ENCODE assay signal across 28 cellular contexts in the genomic region with DNA sequence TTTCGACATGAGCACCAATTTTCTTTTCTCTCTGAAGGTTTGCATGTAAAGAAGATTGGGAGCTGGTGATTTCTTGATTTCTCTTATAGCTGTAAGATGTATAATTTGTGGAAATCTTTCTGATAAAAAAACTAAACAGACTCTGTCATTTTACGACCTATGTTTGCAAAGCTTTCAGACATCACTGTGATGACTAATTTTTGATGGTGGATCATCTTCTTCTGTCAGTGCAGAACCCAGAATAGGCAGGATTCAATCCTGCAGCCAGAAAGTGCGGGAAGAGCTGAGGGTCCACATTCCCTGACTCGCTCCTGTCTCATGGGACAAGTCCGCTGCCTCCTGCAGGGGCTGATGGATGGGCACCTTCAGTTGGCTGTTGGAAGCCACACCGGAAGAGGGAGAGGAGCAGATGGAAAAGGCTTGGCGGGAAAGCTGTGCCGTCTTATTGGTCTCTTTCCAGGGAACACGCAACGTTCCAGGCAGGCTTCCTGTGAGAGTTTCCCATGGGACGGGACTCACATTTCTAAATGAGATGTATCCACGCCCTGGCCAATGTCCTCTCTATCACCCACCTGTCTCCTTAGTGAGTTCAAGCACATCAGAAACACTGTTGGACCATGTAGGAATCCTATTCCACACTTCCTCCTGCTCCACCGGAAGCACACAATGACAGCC.
DNase-seq lines count a peak whose midpoint lies in the region; ATAC-seq and TF ChIP-seq lines count a peak whose summit lies in the region.
"Had no signal": no experiment of that assay in that cellular context is flagged by ENCODE, and none has a peak within 500 bp of the region (broad histone marks: within the 10 kb centered on the region; RNA-seq: fewer than 3 reads in every experiment).

No MANE protein-coding gene starts in this region.

- peaks cover 20% of the 10 kb centered on the region for H3K4me1 Mint-ChIP-seq in Caco-2 (ENCODE audit: low read depth, unreplicated experiment)
- H3K4me1 Mint-ChIP-seq: activated CD4-positive, alpha-beta T cell treated with anti-CD3 and anti-CD28 coated beads, Interleukin-2, amount 10 ng/mL, durations not matched to agents 24 days and 14 days; activated naive CD8-positive, alpha-beta T cell treated with anti-CD3 and anti-CD28 coated beads, Interleukin-2, amount 10 ng/mL, durations not matched to agents 7 days and 5 days had no signal

- H3K4me2 ChIP-seq in IMR-90 (ENCODE audit: low read depth, low read length) = no peak overlapping the region

- BruUV-seq in Caco-2 (replicated peaks; lab: Mats Ljungman, UMichigan) (no TSS peak), IMR-90 (replicated peaks; lab: Mats Ljungman, UMichigan) (no TSS peak)

- H3K27me3 ChIP-seq in Caco-2 (replicated peaks; ENCODE audit: control insufficient read depth, insufficient read depth, low read length) (no peaks in the 10 kb centered on the region), IMR-90 (ENCODE audit: control insufficient read depth, insufficient read depth, low read length) (no peaks in the 10 kb centered on the region), WERI-Rb-1 (ENCODE audit: insufficient read depth, low read depth, severe bottlenecking) (no peaks in the 10 kb centered on the region)
- H3K27me3 ChIP-seq: ascending aorta, neutrophil, sigmoid colon had no signal

- no peak overlapping the region for H3K9ac ChIP-seq in IMR-90 (ENCODE audit: low read depth, low read length)

- H3K4ac ChIP-seq in IMR-90 (ENCODE audit: low read depth, low read length) = 0 out of 2 replicates have a peak overlapping the region, but pooled peaks have one; percentile 8

- H3K56ac ChIP-seq in IMR-90 (ENCODE audit: extremely low read depth, insufficient read depth, low read length) = no peak overlapping the region

- H3K9me3 ChIP-seq in Caco-2 = peaks cover 4% of the 10 kb centered on the region; the same call in 1 of the 2 replicates
- peaks cover 2% of the 10 kb centered on the region for H3K9me3 ChIP-seq in IMR-90 (ENCODE audit: control insufficient read depth, insufficient read depth, low read length)
- H3K9me3 ChIP-seq in WERI-Rb-1 (ENCODE audit: severe bottlenecking) = no peaks in the 10 kb centered on the region
- H3K9me3 ChIP-seq: ascending aorta, neutrophil, sigmoid colon had no signal

- in situ Hi-C loops in IMR-90 (cut with MboI; ENCODE audit: low sequenced_read_pairs) = loop anchor here (10.0 kb wide), 2 partner anchors 159 to 399 kb away; no protein-coding TSS in a partner anchor

- H3K9me3 Mint-ChIP-seq in Caco-2 (ENCODE audit: unreplicated experiment) = peaks cover 25% of the 10 kb centered on the region
- H3K9me3 Mint-ChIP-seq: activated CD4-positive, alpha-beta T cell treated with anti-CD3 and anti-CD28 coated beads, Interleukin-2, amount 10 ng/mL, durations not matched to agents 24 days and 14 days; activated naive CD8-positive, alpha-beta T cell treated with anti-CD3 and anti-CD28 coated beads, Interleukin-2, amount 10 ng/mL, durations not matched to agents 7 days and 5 days; naive B cell had no signal

- no peaks in the 10 kb centered on the region for H4K20me1 ChIP-seq in IMR-90 (ENCODE audit: insufficient read depth, low read length)

- intact Hi-C loops in Caco-2 (cut with micrococcal nuclease; ENCODE audit: unreplicated experiment) (loop anchor here (1.0 kb wide), 2 partner anchors 8 to 113 kb away; no protein-coding TSS in a partner anchor), IMR-90 (cut with micrococcal nuclease) (no loop called here), left ventricle myocardium superior (cut with micrococcal nuclease) (no loop called here)

- H4K91ac ChIP-seq in IMR-90 (ENCODE audit: insufficient read depth, low read depth, low read length) = no peak overlapping the region

- H3K23ac ChIP-seq in IMR-90 (ENCODE audit: low read depth, low read length) = no peak overlapping the region

- peak overlapping the region; percentile 3; the same call in 1 of the 2 replicates for H2AK5ac ChIP-seq in IMR-90 (ENCODE audit: low read depth, low read length)

- H3K27ac Mint-ChIP-seq in Caco-2 (ENCODE audit: unreplicated experiment) = peak overlapping the region; percentile 5
- H3K27ac Mint-ChIP-seq: activated CD4-positive, alpha-beta T cell treated with anti-CD3 and anti-CD28 coated beads, Interleukin-2, amount 10 ng/mL, durations not matched to agents 24 days and 14 days; activated naive CD8-positive, alpha-beta T cell treated with anti-CD3 and anti-CD28 coated beads, Interleukin-2, amount 10 ng/mL, durations not matched to agents 7 days and 5 days; naive B cell; progenitor cell of endocrine pancreas; type B pancreatic cell had no signal

- peaks cover 30 to 73% of the 10 kb centered on the region in 2 experiments; a peak in 3 of 4 replicates for H3K79me1 ChIP-seq in IMR-90 (ENCODE audit: low read depth in 1 of 2, low read length in 2 of 2)

- no peak overlapping the region for H4K5ac ChIP-seq in IMR-90 (ENCODE audit: low read depth, low read length)

- TF ChIP-seq RAD21 in IMR-90 (IDR thresholded peaks at IDR 0.05; ENCODE audit: low read length) = no peak

- H3K27ac ChIP-seq in IMR-90 (ENCODE audit: insufficient read depth, low read length) = no peak overlapping the region
- H3K27ac ChIP-seq in WERI-Rb-1 = no peak overlapping the region
- H3K27ac ChIP-seq: ascending aorta, neutrophil, sigmoid colon had no signal

- H3K4me1 ChIP-seq in Caco-2 (peaks cover 19% of the 10 kb centered on the region), IMR-90 (ENCODE audit: control insufficient read depth, insufficient read depth, low read length) (peaks cover 18% of the 10 kb centered on the region)
- H3K4me1 ChIP-seq: ascending aorta had no signal

- no peak overlapping the region for H2BK120ac ChIP-seq in IMR-90 (ENCODE audit: low read depth, low read length)

- CTCF ChIA-PET in Caco-2 (lab: Charles Lee) = interaction anchor here (0.7 kb wide), 1 partner anchor 16 kb away, joined by 3 read pairs; no protein-coding TSS in a partner anchor
- CTCF ChIA-PET in IMR-90 (lab: Yijun Ruan, JAX) = no interaction called here
- CTCF ChIA-PET in HEK293T (lab: Yijun Ruan, JAX) = no interaction called here

- H3K4me3 Mint-ChIP-seq in Caco-2 (ENCODE audit: unreplicated experiment) = no peak overlapping the region
- H3K4me3 Mint-ChIP-seq: activated CD4-positive, alpha-beta T cell treated with anti-CD3 and anti-CD28 coated beads, Interleukin-2, amount 10 ng/mL, durations not matched to agents 24 days and 14 days; activated naive CD8-positive, alpha-beta T cell treated with anti-CD3 and anti-CD28 coated beads, Interleukin-2, amount 10 ng/mL, durations not matched to agents 7 days and 5 days; CD8-positive, alpha-beta memory T cell; naive B cell; type B pancreatic cell had no signal

- POLR2A ChIA-PET in Caco-2 (lab: Charles Lee) = no interaction called here
- POLR2A ChIA-PET in IMR-90 (lab: Charles Lee; ENCODE audit: unreplicated experiment) = no interaction called here
- POLR2A ChIA-PET in HEK293T (lab: Yijun Ruan, JAX) = no interaction called here

- no peak overlapping the region for H3K14ac ChIP-seq in IMR-90 (replicated peaks; ENCODE audit: low read depth, low read length)

- no peak for TF ChIP-seq CTCF in Caco-2 (IDR thresholded peaks at IDR 0.05; ENCODE audit: insufficient read depth in 1 of 2, low read depth in 1 of 2, low read length in 1 of 2, severe bottlenecking in 1 of 2, unreplicated experiment in 1 of 2)
- TF ChIP-seq CTCF in IMR-90 (conservative IDR thresholded peaks at IDR 0.05; ENCODE audit: low read depth, low read length) = no peak
- TF ChIP-seq CTCF in WERI-Rb-1 (IDR thresholded peaks at IDR 0.05; ENCODE audit: low read depth, low read length) = no peak

- no peak overlapping the region for H2BK5ac ChIP-seq in IMR-90 (ENCODE audit: low read depth, low read length, poor library complexity, severe bottlenecking)

- no peaks in the 10 kb centered on the region for H3K36me3 ChIP-seq in Caco-2 (ENCODE audit: control insufficient read depth, insufficient read depth, low read length)
- peaks cover 6% of the 10 kb centered on the region for H3K36me3 ChIP-seq in IMR-90 (ENCODE audit: control insufficient read depth, insufficient read depth, low read length)
- H3K36me3 ChIP-seq in WERI-Rb-1 = no peaks in the 10 kb centered on the region
- H3K36me3 ChIP-seq: ascending aorta, neutrophil, sigmoid colon had no signal

- H3K36me3 Mint-ChIP-seq in Caco-2 (ENCODE audit: insufficient read depth, unreplicated experiment) = peaks cover 12% of the 10 kb centered on the region
- H3K36me3 Mint-ChIP-seq: activated naive CD8-positive, alpha-beta T cell treated with anti-CD3 and anti-CD28 coated beads, Interleukin-2, amount 10 ng/mL, durations not matched to agents 7 days and 5 days; CD8-positive, alpha-beta memory T cell; naive B cell had no signal

- TF ChIP-seq POLR2A in IMR-90 (IDR thresholded peaks at IDR 0.05; ENCODE audit: low read depth, low read length) = no peak

- no peak overlapping the region for H2AFZ ChIP-seq in IMR-90 (replicated peaks; ENCODE audit: low read length, poor library complexity)

- no peak overlapping the region for H2BK20ac ChIP-seq in IMR-90 (ENCODE audit: low read depth, low read length)

- DNase-seq in Caco-2 = no peak
- DNase-seq in IMR-90 = no peak
- DNase-seq in dermis blood vessel endothelial cell = peak; percentile 49
- DNase-seq in left ventricle myocardium superior = peak; percentile 42
- no peak for DNase-seq in HCEC 1CT
- no peak for DNase-seq in HEK293T (ENCODE audit: extremely low spot score)
- DNase-seq in RPMI8226 = no peak
- DNase-seq in WERI-Rb-1 = no peak
- DNase-seq: activated CD4-positive, alpha-beta T cell treated with anti-CD3 and anti-CD28 coated beads, Interleukin-2, amount 10 ng/mL, durations not matched to agents 24 days and 14 days; activated effector memory CD4-positive, alpha-beta T cell treated with Interleukin-2 at 50 U/mL for 16 hours; activated naive CD8-positive, alpha-beta T cell treated with anti-CD3 and anti-CD28 coated beads, Interleukin-2, amount 10 ng/mL, durations not matched to agents 7 days and 5 days; activated T-cell treated with anti-CD3 and anti-CD28 coated beads, Interleukin-2, amount 50 U/mL, for 1 hour; CD8-positive, alpha-beta memory T cell; midbrain; naive B cell; NCI-H1417; NCI-H2029; NCI-H524 treated with DMSO at 0.1 percent for 48 hours; NK-92 treated with Interleukin-12 subunit alpha and Interleukin-12 subunit beta, amount 100 ng/mL, for 24 hours; sigmoid colon; stimulated activated CD4-positive, alpha-beta T cell treated with anti-CD3 and anti-CD28 coated beads, Interleukin-4, amount 100 ng/mL, for 24 hours; SW 1271; T-helper 9 cell had no signal

- no peak overlapping the region for H2BK15ac ChIP-seq in IMR-90 (ENCODE audit: low read depth, low read length)

- H3K18ac ChIP-seq in IMR-90 (ENCODE audit: low read depth, low read length) = no peak overlapping the region

- H3K4me3 ChIP-seq in Caco-2 (ENCODE audit: low read depth, low read length) = no peak overlapping the region
- H3K4me3 ChIP-seq in IMR-90 (ENCODE audit: insufficient read depth, low read depth, low read length) = no peak overlapping the region
- H3K4me3 ChIP-seq in WERI-Rb-1 (ENCODE audit: low read depth, low read length) = no peak overlapping the region
- H3K4me3 ChIP-seq: ascending aorta, sigmoid colon had no signal

- ATAC-seq in IMR-90 (ENCODE audit: low read depth) (no peak), left ventricle myocardium superior (peak; percentile 65)
- ATAC-seq: Panc1 had no signal

- dilution Hi-C loops in IMR-90 (cut with HindIII; ENCODE audit: low sequenced_read_pairs, unreplicated experiment) = no loop called here

- no peak overlapping the region for H4K8ac ChIP-seq in IMR-90 (ENCODE audit: low read depth in 2 of 2, low read length in 2 of 2)

- no CpG with 5 or more reads among the region's 13 CpGs for WGBS in IMR-90 (ENCODE audit: extremely low coverage in 2 of 2, insufficient read length in 1 of 2), 2 experiments

- no peaks in the 10 kb centered on the region for H3K27me3 Mint-ChIP-seq in Caco-2 (ENCODE audit: insufficient read depth, unreplicated experiment)
- H3K27me3 Mint-ChIP-seq: type B pancreatic cell had no signal

- H2AK9ac ChIP-seq in IMR-90 (replicated peaks; ENCODE audit: low read depth, low read length, poor library complexity) = no peak overlapping the region

- peaks cover 12% of the 10 kb centered on the region for H3K9me1 ChIP-seq in IMR-90 (ENCODE audit: insufficient read depth, low read length)

Comparison
In these comparisons a context has a peak if more than half of its experiments do, and no peak if none do; other contexts are left out.
1. DNase-seq: peak in dermis blood vessel endothelial cell (single experiment) and left ventricle myocardium superior (single experiment); none in Caco-2 (0 of 2), IMR-90 (single experiment), HCEC 1CT (single experiment), HEK293T (single experiment), RPMI8226 (single experiment) and WERI-Rb-1 (single experiment).